Comparison of ENCODE assay signal across 8 cellular contexts in the genomic region with DNA sequence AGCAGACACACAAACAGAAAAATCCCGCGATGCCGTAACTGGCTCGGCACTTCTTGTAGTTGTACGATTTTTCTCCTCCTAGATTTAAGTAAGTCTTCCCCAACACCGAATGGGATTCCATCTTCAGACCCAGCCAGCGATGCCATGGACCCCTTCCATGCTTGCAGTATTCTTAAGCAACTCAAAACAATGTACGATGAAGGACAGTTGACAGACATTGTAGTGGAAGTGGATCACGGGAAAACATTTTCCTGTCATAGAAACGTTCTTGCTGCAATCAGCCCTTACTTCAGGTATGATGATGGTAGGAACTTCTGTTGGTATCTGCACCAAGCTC. TPM values are rescaled to one million over a fixed set of nuclear protein-coding genes. Genes with fewer than 3 reads are reported as not detected.
A peak's percentile ranks its signal among the peaks of the same experiment; 100 is the strongest.
DNase-seq lines count a peak whose midpoint lies in the region; ATAC-seq and TF ChIP-seq lines count a peak whose summit lies in the region.

No MANE protein-coding gene starts in this region.

- H3K4me3 Mint-ChIP-seq in T-helper 1 cell treated with Interleukin-12 subunit alpha and Interleukin-12 subunit beta and Interleukin-4 antibody, amounts not matched to agents 30 μg/mL and 1 μg/mL, for 36 hours, result peak overlapping the region; percentile 93
- H3K4me3 Mint-ChIP-seq in activated T-helper 2 cell treated with anti-CD3 and anti-CD28 coated beads, Interferon-gamma antibody, Interleukin-2, Interleukin-4, amounts not matched to agents 10 μg/mL and 5 μg/mL and 100 μg/mL, durations not matched to agents 14 hours and 24 hours and 36 hours (ENCODE audit: low read depth), result peak overlapping the region; percentile 95

- H3K4me3 ChIP-seq in kidney epithelial cell (ENCODE audit: low read depth, low read length) (peak overlapping the region; percentile 92), thoracic aorta (peak overlapping the region; percentile 96)

- ATAC-seq in thoracic aorta (ENCODE audit: insufficient number of reproducible peaks, low FRiP score, low read depth), result no peak
- no peak for ATAC-seq in HG02588 (IDR thresholded peaks at IDR 0.05; ENCODE audit: unreplicated experiment)

- H3K27ac Mint-ChIP-seq in T-helper 1 cell treated with Interleukin-12 subunit alpha and Interleukin-12 subunit beta and Interleukin-4 antibody, amounts not matched to agents 30 μg/mL and 1 μg/mL, for 36 hours, result peak overlapping the region; percentile 89
- peak overlapping the region; percentile 86 for H3K27ac Mint-ChIP-seq in activated T-helper 2 cell treated with anti-CD3 and anti-CD28 coated beads, Interferon-gamma antibody, Interleukin-2, Interleukin-4, amounts not matched to agents 10 μg/mL and 5 μg/mL and 100 μg/mL, durations not matched to agents 14 hours and 24 hours and 36 hours

- H3K27me3 ChIP-seq in kidney epithelial cell (ENCODE audit: control insufficient read depth, insufficient read depth, low read length) (no peaks in the 10 kb centered on the region), thoracic aorta (replicated peaks; ENCODE audit: insufficient read depth) (no peaks in the 10 kb centered on the region)

- no peak for DNase-seq in T-helper 1 cell
- no peak for DNase-seq in activated T-helper 2 cell treated with anti-CD3 and anti-CD28 coated beads, Interferon-gamma antibody, Interleukin-2, Interleukin-4, amounts not matched to agents 10 μg/mL and 5 μg/mL and 100 μg/mL, durations not matched to agents 14 hours and 24 hours and 36 hours (ENCODE audit: low spot score)
- DNase-seq in kidney epithelial cell (ENCODE audit: low read depth), result no peak
- DNase-seq in thoracic aorta (ENCODE audit: low spot score), result no peak
- DNase-seq in GM19238 (ENCODE audit: insufficient read length, low spot score), result no peak
- DNase-seq in ACHN, result no peak

- peaks cover 3 to 10% of the 10 kb centered on the region in 2 donors for H3K4me1 ChIP-seq in thoracic aorta (ENCODE audit: control insufficient read depth in 1 of 2, low read depth in 2 of 2)

- H3K27me3 Mint-ChIP-seq in T-helper 1 cell treated with Interleukin-12 subunit alpha and Interleukin-12 subunit beta and Interleukin-4 antibody, amounts not matched to agents 30 μg/mL and 1 μg/mL, for 36 hours (ENCODE audit: low read depth), result peaks cover 17% of the 10 kb centered on the region
- H3K27me3 Mint-ChIP-seq in activated T-helper 2 cell treated with anti-CD3 and anti-CD28 coated beads, Interferon-gamma antibody, Interleukin-2, Interleukin-4, amounts not matched to agents 10 μg/mL and 5 μg/mL and 100 μg/mL, durations not matched to agents 14 hours and 24 hours and 36 hours (ENCODE audit: low read depth), result peaks cover 9% of the 10 kb centered on the region

- H3K27ac ChIP-seq in thoracic aorta, result peak overlapping the region in 1 of 2 donors; percentile 64

- H3K36me3 ChIP-seq in kidney epithelial cell (ENCODE audit: control insufficient read depth, insufficient read depth, low read length) (no peaks in the 10 kb centered on the region), thoracic aorta (no peaks in the 10 kb centered on the region)

- peaks cover 10% of the 10 kb centered on the region for H3K36me3 Mint-ChIP-seq in T-helper 1 cell treated with Interleukin-12 subunit alpha and Interleukin-12 subunit beta and Interleukin-4 antibody, amounts not matched to agents 30 μg/mL and 1 μg/mL, for 36 hours (ENCODE audit: low read depth)
- peaks cover 23% of the 10 kb centered on the region for H3K36me3 Mint-ChIP-seq in activated T-helper 2 cell treated with anti-CD3 and anti-CD28 coated beads, Interferon-gamma antibody, Interleukin-2, Interleukin-4, amounts not matched to agents 10 μg/mL and 5 μg/mL and 100 μg/mL, durations not matched to agents 14 hours and 24 hours and 36 hours (ENCODE audit: low read depth)

- H3K4me1 Mint-ChIP-seq in T-helper 1 cell treated with Interleukin-12 subunit alpha and Interleukin-12 subunit beta and Interleukin-4 antibody, amounts not matched to agents 30 μg/mL and 1 μg/mL, for 36 hours (ENCODE audit: low read depth), result peaks cover 24% of the 10 kb centered on the region
- peaks cover 28% of the 10 kb centered on the region for H3K4me1 Mint-ChIP-seq in activated T-helper 2 cell treated with anti-CD3 and anti-CD28 coated beads, Interferon-gamma antibody, Interleukin-2, Interleukin-4, amounts not matched to agents 10 μg/mL and 5 μg/mL and 100 μg/mL, durations not matched to agents 14 hours and 24 hours and 36 hours (ENCODE audit: low read depth)

- H3K9me3 ChIP-seq in thoracic aorta, result no peaks in the 10 kb centered on the region

- in situ Hi-C loops in ACHN (cut with HindIII; ENCODE audit: low pct_ligation_motif_present, low pct_unique_long_range_greater_than_20kb, low sequenced_read_pairs), result no loop called here

- intact Hi-C loops in activated T-helper 2 cell treated with anti-CD3 and anti-CD28 coated beads, Interferon-gamma antibody, Interleukin-2, Interleukin-4, amounts not matched to agents 10 μg/mL and 5 μg/mL and 100 μg/mL, durations not matched to agents 14 hours and 24 hours and 36 hours (cut with micrococcal nuclease), result loop anchor here (1.0 to 10.0 kb wide), 5 partner anchors 27 to 656 kb away; partner anchors contain the start of genes LRIG1 and SUCLG2

- no peaks in the 10 kb centered on the region for H3K9me3 Mint-ChIP-seq in T-helper 1 cell treated with Interleukin-12 subunit alpha and Interleukin-12 subunit beta and Interleukin-4 antibody, amounts not matched to agents 30 μg/mL and 1 μg/mL, for 36 hours
- no peaks in the 10 kb centered on the region for H3K9me3 Mint-ChIP-seq in activated T-helper 2 cell treated with anti-CD3 and anti-CD28 coated beads, Interferon-gamma antibody, Interleukin-2, Interleukin-4, amounts not matched to agents 10 μg/mL and 5 μg/mL and 100 μg/mL, durations not matched to agents 14 hours and 24 hours and 36 hours

- TF ChIP-seq CTCF in kidney epithelial cell (IDR thresholded peaks at IDR 0.05; ENCODE audit: insufficient read depth, low read length, poor library complexity, severe bottlenecking), result no peak
- no peak for TF ChIP-seq CTCF in thoracic aorta (IDR thresholded peaks at IDR 0.05)

RNA-seq across cellular contexts. Expression of gene KBTBD8, which starts 0.8 kb away (rescaled TPM):
- total RNA-seq in activated T-helper 2 cell treated with anti-CD3 and anti-CD28 coated beads, Interferon-gamma antibody, Interleukin-2, Interleukin-4, amounts not matched to agents 10 μg/mL and 5 μg/mL and 100 μg/mL, durations not matched to agents 14 hours and 24 hours and 36 hours, result 10.4 and 13.4 TPM in 2 replicates
- 0.67 and 0.89 TPM in 2 replicates for total RNA-seq in kidney epithelial cell
- total RNA-seq in thoracic aorta, result 1 to 10 TPM in 1 of 2 donors, under 1 TPM in 1; 0.54 to 1.1 TPM
